8 cellular contexts compared by ENCODE assay signal in the genomic region with DNA sequence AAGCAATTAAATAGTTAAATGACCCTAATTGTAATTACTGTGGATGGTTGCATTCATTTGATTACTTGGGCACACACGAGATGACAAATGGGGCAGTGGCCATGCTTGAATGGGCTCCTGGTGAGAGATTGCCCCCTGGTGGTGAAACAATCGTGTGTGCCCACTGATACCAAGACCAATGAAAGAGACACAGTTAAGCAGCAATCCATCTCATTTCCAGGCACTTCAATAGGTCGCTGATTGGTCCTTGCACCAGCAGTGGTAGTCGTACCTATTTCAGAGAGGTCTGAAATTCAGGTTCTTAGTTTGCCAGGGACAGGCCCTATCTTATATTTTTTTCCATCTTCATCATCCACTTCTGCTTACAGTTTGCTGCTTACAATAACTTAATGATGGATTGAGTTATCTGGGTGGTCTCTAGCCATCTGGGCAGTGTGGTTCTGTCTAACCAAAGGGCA. TPM values are rescaled to one million over a fixed set of nuclear protein-coding genes. Genes with fewer than 3 reads are reported as not detected.
A peak's percentile ranks its signal among the peaks of the same experiment; 100 is the strongest.
DNase-seq lines count a peak whose midpoint lies in the region; ATAC-seq, FAIRE-seq and TF ChIP-seq lines count a peak whose summit lies in the region.

No MANE protein-coding gene starts in this region.

- H3K36me3 ChIP-seq in bronchial epithelial cell (ENCODE audit: control insufficient read depth, insufficient read depth, low read length), result peaks cover 6% of the 10 kb centered on the region

- H3K27me3 ChIP-seq in bronchial epithelial cell (ENCODE audit: control insufficient read depth, insufficient read depth, low read length), result no peaks in the 10 kb centered on the region

- peaks cover 56% of the 10 kb centered on the region for H3K36me3 Mint-ChIP-seq in activated B cell treated with CpG ODN at 0.5 μM for 24 hours (ENCODE audit: low read depth)

- peaks cover 4% of the 10 kb centered on the region for H3K4me1 Mint-ChIP-seq in activated B cell treated with CpG ODN at 0.5 μM for 24 hours

- H3K27me3 Mint-ChIP-seq in activated B cell treated with CpG ODN at 0.5 μM for 24 hours, result no peaks in the 10 kb centered on the region

- peak; percentile 70 for FAIRE-seq in bronchial epithelial cell (lab: Jason Lieb, UNC)

- intact Hi-C loops in activated B cell treated with CpG ODN at 0.5 μM for 24 hours (cut with micrococcal nuclease), result loop anchor here (1.0 to 10.0 kb wide), 6 partner anchors 65 to 735 kb away; a partner anchor contains a TSS

- peak; percentile 53 for ATAC-seq in HG02610 (IDR thresholded peaks at IDR 0.05; ENCODE audit: unreplicated experiment)
- peak; percentile 96 for ATAC-seq in activated B cell treated with CpG ODN at 0.5 μM for 24 hours (ENCODE audit: low read depth)
- no peak for ATAC-seq in GM21447 (IDR thresholded peaks at IDR 0.05; ENCODE audit: unreplicated experiment)

- DNase-seq in DMS79 (lab: John Stamatoyannopoulos, UW), result peak; percentile 28
- peak; percentile 58 for DNase-seq in NCI-H2196 (lab: John Stamatoyannopoulos, UW; ENCODE audit: unreplicated experiment)
- DNase-seq in activated B cell treated with CpG ODN at 0.5 μM for 24 hours, result peak; percentile 40
- DNase-seq in bronchial epithelial cell (ENCODE audit: low read depth), result peak; percentile 72
- peak; percentile 81 for DNase-seq in kidney glomerular epithelial cell (lab: John Stamatoyannopoulos, UW)
- DNase-seq in stimulated activated CD4-positive, alpha-beta T cell treated with anti-CD3 and anti-CD28 coated beads, Interleukin-2, amount 100 ng/mL, for 24 hours, result peak; percentile 75 to 81

- POLR2A ChIA-PET in activated B cell treated with CpG ODN at 0.5 μM for 24 hours (lab: Charles Lee), result interaction anchor here (1.2 kb wide), 1 partner anchor 8 kb away, joined by 3 read pairs; a partner anchor contains a TSS

- peak; percentile 84 for TF ChIP-seq CTCF in activated B cell treated with CpG ODN at 0.5 μM for 24 hours (IDR thresholded peaks at IDR 0.05)
- peak; percentile 91 for TF ChIP-seq CTCF in bronchial epithelial cell (IDR thresholded peaks at IDR 0.05; ENCODE audit: insufficient read depth, low read length, severe bottlenecking)

- peak overlapping the region; percentile 25 for H3K27ac Mint-ChIP-seq in activated B cell treated with CpG ODN at 0.5 μM for 24 hours

- CTCF ChIA-PET in activated B cell treated with CpG ODN at 0.5 μM for 24 hours (lab: Charles Lee), result interaction anchor here (1.0 to 2.7 kb wide), 3 partner anchors 60 to 419 kb away, joined by 3 to 8 read pairs (median 4); a partner anchor contains a TSS

- H3K4me3 Mint-ChIP-seq in activated B cell treated with CpG ODN at 0.5 μM for 24 hours, result no peak overlapping the region

- no peaks in the 10 kb centered on the region for H3K9me3 Mint-ChIP-seq in activated B cell treated with CpG ODN at 0.5 μM for 24 hours

- no peak overlapping the region for H3K4me3 ChIP-seq in bronchial epithelial cell (ENCODE audit: low read depth, low read length)

RNA-seq across cellular contexts. Expression of a gene that starts 8.3 kb away (rescaled TPM):
- total RNA-seq in activated B cell treated with CpG ODN at 0.5 μM for 24 hours (37.3 and 41.4 TPM in 2 replicates), bronchial epithelial cell (16.1 and 31.7 TPM in 2 replicates)

Comparison
In these comparisons a context has a peak if more than half of its experiments do, and no peak if none do; other contexts are left out.
1. DNase-seq: peak in every context shown above with its lines; median percentile 81 in kidney glomerular epithelial cell; 78 in stimulated activated CD4-positive, alpha-beta T cell treated with anti-CD3 and anti-CD28 coated beads, Interleukin-2, amount 100 ng/mL, for 24 hours; 72 in bronchial epithelial cell; 58 in NCI-H2196; 40 in activated B cell treated with CpG ODN at 0.5 μM for 24 hours; 28 in DMS79.